36 cellular contexts compared by ENCODE assay signal in the genomic region with DNA sequence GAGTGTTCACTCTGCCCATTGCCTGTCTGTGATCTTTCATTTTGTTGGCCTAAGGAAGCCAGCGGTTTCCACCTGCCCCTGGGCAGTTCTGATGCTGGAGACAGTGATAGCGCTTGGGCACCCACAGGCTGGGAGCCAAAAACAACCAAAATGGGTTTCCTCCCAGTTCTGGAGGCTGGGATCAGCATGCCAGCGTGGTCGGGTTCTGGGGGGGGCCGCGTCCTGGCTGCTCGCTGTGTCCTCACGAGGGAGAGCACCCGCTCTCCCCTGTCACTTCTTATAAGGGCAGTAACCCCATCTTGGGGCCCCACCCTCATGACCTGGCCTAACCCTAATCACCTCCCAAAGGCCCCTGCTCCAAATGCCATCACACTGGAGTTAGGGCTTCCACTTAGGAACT.
"Had no signal": no experiment of that assay in that cellular context is flagged by ENCODE, and none has a peak within 500 bp of the region (broad histone marks: within the 10 kb centered on the region; RNA-seq: fewer than 3 reads in every experiment).

No MANE protein-coding gene starts in this region.

- H3K9me3 ChIP-seq: MG63, Peyer's patch had no signal

- H3K36me3 Mint-ChIP-seq: activated naive CD8-positive, alpha-beta T cell treated with anti-CD3 and anti-CD28 coated beads for 36 hours had no signal

- ATAC-seq: activated CD8-positive, alpha-beta T cell treated with anti-CD3 and anti-CD28 coated beads for 36 hours; activated T-cell treated with anti-CD3 and anti-CD28 coated beads, Interleukin-2, amount 50 U/mL, for 72 hours; activated T-helper 17 cell treated with anti-CD3 and anti-CD28 coated beads, Interleukin-2, amount 50 U/mL, for 72 hours; PC-3 had no signal

- H3K4me1 ChIP-seq: Peyer's patch had no signal

- H3K36me3 ChIP-seq: MG63 had no signal

- H3K4me3 ChIP-seq: MG63, Peyer's patch had no signal

- H3K27me3 Mint-ChIP-seq: activated B cell treated with CpG ODN at 0.5 μM for 24 hours; activated CD8-positive, alpha-beta T cell treated with anti-CD3 and anti-CD28 coated beads for 36 hours; activated T-helper 17 cell treated with anti-CD3 and anti-CD28 coated beads, Interleukin-2, amount 50 U/mL, for 72 hours; IgD-negative memory B cell had no signal

- H3K27ac Mint-ChIP-seq: activated B cell treated with CpG ODN at 0.5 μM for 24 hours; activated CD8-positive, alpha-beta T cell treated with anti-CD3 and anti-CD28 coated beads for 36 hours; activated naive CD8-positive, alpha-beta T cell treated with anti-CD3 and anti-CD28 coated beads for 36 hours; activated T-cell treated with anti-CD3 and anti-CD28 coated beads, Interleukin-2, amount 50 U/mL, for 72 hours; activated T-helper 17 cell treated with anti-CD3 and anti-CD28 coated beads, Interleukin-2, amount 50 U/mL, for 72 hours; IgD-negative memory B cell had no signal

- DNase-seq: activated B cell treated with CpG ODN at 0.5 μM for 24 hours; activated CD4-positive, alpha-beta T cell treated with anti-CD3 and anti-CD28 coated beads for 4 hours; activated CD4-positive, CD25-positive, alpha-beta regulatory T cell treated with anti-CD3 and anti-CD28 coated beads, Interleukin-2, amount 50 U/mL, for 72 hours; activated CD8-positive, alpha-beta T cell treated with anti-CD3 and anti-CD28 coated beads for 36 hours; activated effector memory CD4-positive, alpha-beta T cell treated with anti-CD3 and anti-CD28 coated beads, Interleukin-2, amount 50 U/mL, for 16 hours; activated naive CD4-positive, alpha-beta T cell; activated naive CD4-positive, alpha-beta T cell treated with anti-CD3 and anti-CD28 coated beads, Interleukin-2, amount 50 U/mL, for 16 hours; activated naive CD8-positive, alpha-beta T cell treated with anti-CD3 and anti-CD28 coated beads for 36 hours; activated T-cell treated with anti-CD3 and anti-CD28 coated beads, Interleukin-2, amount 50 U/mL, for 1 hour; activated T-cell treated with anti-CD3 and anti-CD28 coated beads, Interleukin-2, amount 50 U/mL, for 72 hours; amniotic stem cell; brain microvascular endothelial cell; Karpas-422; KBM-7; MG63; MV-4-11; NCI-H1092; NCI-H1436 treated with DMSO at 0.1 percent for 48 hours; NCI-H1694 treated with DMSO at 0.1 percent for 48 hours; NCI-H2029; NCI-H2107; NCI-H2171; NCI-H510A; NCI-H526; NCI-H748 treated with DMSO at 0.1 percent for 48 hours; NK-92 treated with Interleukin-12 subunit alpha and Interleukin-12 subunit beta, amount 100 ng/mL, for 24 hours; PC-3; Peyer's patch; RPMI8226; SW 1271; T-helper 1 cell; T-helper 2 cell; T-helper 9 cell had no signal

- H3K27ac ChIP-seq: brain microvascular endothelial cell, Peyer's patch, VCaP had no signal

- H3K27me3 ChIP-seq: brain microvascular endothelial cell, MG63, Peyer's patch had no signal

- H3K9me3 Mint-ChIP-seq: activated B cell treated with CpG ODN at 0.5 μM for 24 hours; activated CD8-positive, alpha-beta T cell treated with anti-CD3 and anti-CD28 coated beads for 36 hours; activated naive CD8-positive, alpha-beta T cell treated with anti-CD3 and anti-CD28 coated beads for 36 hours; activated T-cell treated with anti-CD3 and anti-CD28 coated beads, Interleukin-2, amount 50 U/mL, for 72 hours; activated T-helper 17 cell treated with anti-CD3 and anti-CD28 coated beads, Interleukin-2, amount 50 U/mL, for 72 hours; IgD-negative memory B cell had no signal

- H3K4me1 Mint-ChIP-seq: activated B cell treated with CpG ODN at 0.5 μM for 24 hours; activated naive CD8-positive, alpha-beta T cell treated with anti-CD3 and anti-CD28 coated beads for 36 hours; activated T-helper 17 cell treated with anti-CD3 and anti-CD28 coated beads, Interleukin-2, amount 50 U/mL, for 72 hours; IgD-negative memory B cell had no signal

- H3K4me3 Mint-ChIP-seq: activated B cell treated with CpG ODN at 0.5 μM for 24 hours; activated CD8-positive, alpha-beta T cell treated with anti-CD3 and anti-CD28 coated beads for 36 hours; activated naive CD8-positive, alpha-beta T cell treated with anti-CD3 and anti-CD28 coated beads for 36 hours; activated T-cell treated with anti-CD3 and anti-CD28 coated beads, Interleukin-2, amount 50 U/mL, for 72 hours; activated T-helper 17 cell treated with anti-CD3 and anti-CD28 coated beads, Interleukin-2, amount 50 U/mL, for 72 hours; IgD-negative memory B cell had no signal
